36 cellular contexts compared by ENCODE assay signal in the genomic region with DNA sequence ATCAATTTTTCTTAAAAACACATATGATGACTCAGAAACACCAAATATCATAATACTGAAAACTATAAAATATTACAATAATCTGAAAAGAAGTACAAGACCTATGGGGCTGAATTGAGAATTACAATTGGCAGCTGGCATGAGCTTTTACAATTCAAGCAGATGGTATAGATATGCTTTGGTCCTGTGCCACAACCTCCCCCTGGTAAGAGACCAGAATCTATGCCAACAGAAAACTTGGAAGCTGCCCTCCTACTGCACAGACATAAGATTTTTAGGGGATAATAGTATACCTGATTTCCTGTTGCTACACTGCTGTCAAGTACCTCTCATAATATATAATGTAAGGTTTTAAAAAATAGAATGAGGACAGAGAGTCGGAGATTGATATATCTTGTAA. TPM values are rescaled to one million over a fixed set of nuclear protein-coding genes. Genes with fewer than 3 reads are reported as not detected.
"Had no signal": no experiment of that assay in that cellular context is flagged by ENCODE, and none has a peak within 500 bp of the region (broad histone marks: within the 10 kb centered on the region; RNA-seq: fewer than 3 reads in every experiment).

No MANE protein-coding gene starts in this region.

- DNase-seq: activated CD4-positive, alpha-beta T cell treated with anti-CD3 and anti-CD28 coated beads for 48 hours; activated CD4-positive, alpha-beta T cell treated with anti-CD3 and anti-CD28 coated beads, Interleukin-2, amount 50 U/mL, for 48 hours; activated CD8-positive, alpha-beta memory T cell treated with anti-CD3 and anti-CD28 coated beads for 24 hours; activated effector memory CD4-positive, alpha-beta T cell treated with anti-CD3 and anti-CD28 coated beads, Interleukin-2, amount 50 U/mL, for 16 hours; activated naive CD4-positive, alpha-beta T cell treated with anti-CD3 and anti-CD28 coated beads for 36 hours; activated naive CD8-positive, alpha-beta T cell treated with anti-CD3 and anti-CD28 coated beads for 36 hours; adrenal gland; aorta; body of pancreas; cortex of kidney; endodermal cell; foreskin fibroblast; head of caudate nucleus; hypothalamus; immature natural killer cell; kidney; left colon; naive B cell; nephron progenitor cell; ovary; retina; sigmoid colon; small intestine; stimulated activated CD4-positive, alpha-beta T cell treated with anti-CD3 and anti-CD28 coated beads, Interleukin-4, amount 100 ng/mL, for 24 hours; T1000; trophoblast cell; WERI-Rb-1 had no signal

- H3K4me3 ChIP-seq: adrenal gland, body of pancreas, ovary, prostate gland, sigmoid colon, thoracic aorta had no signal

- H3K4me1 ChIP-seq: adrenal gland, body of pancreas, prostate gland, sigmoid colon had no signal

- H3K36me3 ChIP-seq: adrenal gland, neutrophil, ovary, prostate gland, sigmoid colon, thoracic aorta, WERI-Rb-1 had no signal

- H3K27ac ChIP-seq: adrenal gland, body of pancreas, neutrophil, ovary, prostate gland, sigmoid colon, thoracic aorta, WERI-Rb-1 had no signal

- ATAC-seq: activated CD4-positive, CD25-positive, alpha-beta regulatory T cell treated with anti-CD3 and anti-CD28 coated beads, Interleukin-2, amount 50 U/mL, for 24 hours; body of pancreas; esophagus mucosa; left colon; stimulated activated effector memory CD8-positive, alpha-beta T cell treated with anti-CD3 and anti-CD28 coated beads, Interleukin-12 subunit alpha, Interleukin-12 subunit beta, amount 100 ng/mL, for 72 hours had no signal

- H3K9me3 ChIP-seq: adrenal gland, body of pancreas, neutrophil, ovary, prostate gland, sigmoid colon, thoracic aorta had no signal

- H3K27me3 ChIP-seq: adrenal gland, body of pancreas, neutrophil, ovary, sigmoid colon had no signal

RNA-seq across cellular contexts. Expression of a gene that starts 46.8 kb away (rescaled TPM):
- total RNA-seq: activated naive CD4-positive, alpha-beta T cell treated with anti-CD3 and anti-CD28 coated beads for 36 hours; activated naive CD8-positive, alpha-beta T cell treated with anti-CD3 and anti-CD28 coated beads for 36 hours; activated T-helper 1 cell treated with anti-CD3 and anti-CD28 coated beads, Interleukin-12 subunit alpha, Interleukin-12 subunit beta, Interleukin-2, Interleukin-4 antibody, amounts not matched to agents 30 ng/mL and 10 ng/mL and 1 ng/mL, durations not matched to agents 14 hours and 24 hours and 36 hours; body of pancreas; chondrocyte; esophagus mucosa; kidney; left colon; sigmoid colon; subcutaneous adipose tissue had no signal
